In the genomic region with DNA sequence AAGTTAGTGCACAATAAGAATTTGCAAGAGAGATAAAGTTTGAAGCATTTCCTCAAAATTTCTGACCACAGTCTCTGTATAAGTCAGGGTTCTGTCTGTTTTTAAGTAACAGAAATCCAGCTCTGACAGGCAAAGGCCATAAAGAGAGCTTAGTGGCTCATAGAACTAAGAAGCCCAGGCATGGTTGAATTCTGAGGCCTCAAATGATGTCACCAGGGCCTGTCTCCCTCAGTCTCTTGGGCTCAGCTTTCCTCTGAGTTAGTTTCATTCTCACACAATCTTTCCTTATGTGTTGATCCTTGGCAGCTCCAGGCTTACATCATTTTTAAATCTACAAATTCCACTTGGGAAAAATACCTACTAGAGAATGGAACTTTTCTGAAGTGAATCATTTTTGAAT, we compare ENCODE assay signal across 9 cellular contexts.
DNase-seq lines count a peak whose midpoint lies in the region; ATAC-seq and TF ChIP-seq lines count a peak whose summit lies in the region.
"Had no signal": no experiment of that assay in that cellular context is flagged by ENCODE, and none has a peak within 500 bp of the region (broad histone marks: within the 10 kb centered on the region; RNA-seq: fewer than 3 reads in every experiment).

No MANE protein-coding gene starts in this region.

- peaks cover 20% of the 10 kb centered on the region for H3K4me1 ChIP-seq in GM23338 (ENCODE audit: insufficient read depth)

- no peak overlapping the region for H3K27ac ChIP-seq in GM23338 (ENCODE audit: low read depth)
- no peak overlapping the region for H3K27ac ChIP-seq in caudate nucleus (ENCODE audit: low read depth, low read length)
- H3K27ac ChIP-seq: HL-60 had no signal

- no peak overlapping the region for H3K4me2 ChIP-seq in GM23338

- H3K4me1 Mint-ChIP-seq in GM23338: peaks cover 38% of the 10 kb centered on the region

- H3K4me3 Mint-ChIP-seq in GM23338: no peak overlapping the region

- no peak for TF ChIP-seq CTCF in GM23338 (conservative IDR thresholded peaks at IDR 0.05; ENCODE audit: low read depth in 2 of 2)

- H3K9me3 Mint-ChIP-seq in GM23338: no peaks in the 10 kb centered on the region

- no peaks in the 10 kb centered on the region for H3K36me3 Mint-ChIP-seq in GM23338 (ENCODE audit: low read depth)

- H3F3A ChIP-seq in GM23338 (replicated peaks; ENCODE audit: low read depth): no peaks in the 10 kb centered on the region

- ATAC-seq in GM19467 (IDR thresholded peaks at IDR 0.05; ENCODE audit: unreplicated experiment) (peak; percentile 38), HG03558 (IDR thresholded peaks at IDR 0.05; ENCODE audit: extremely low read depth, unreplicated experiment) (peak; percentile 31), GM23338 (no peak)

- H3K27me3 Mint-ChIP-seq in GM23338 (ENCODE audit: insufficient read depth, low read depth, poor library complexity): no peaks in the 10 kb centered on the region

- no peaks in the 10 kb centered on the region for H3K27me3 ChIP-seq in GM23338 (ENCODE audit: insufficient read depth)

- no peaks in the 10 kb centered on the region for H3K9me2 ChIP-seq in GM23338 (ENCODE audit: insufficient read depth)

- H4K20me1 ChIP-seq in GM23338 (replicated peaks; ENCODE audit: insufficient read depth): no peaks in the 10 kb centered on the region

- no peak overlapping the region for H3K27ac Mint-ChIP-seq in GM23338

- DNase-seq in ELR (ENCODE audit: low read depth) (peak; percentile 18), glomerular visceral epithelial cell (ENCODE audit: extremely low spot score) (peak; percentile 30), posterior cingulate gyrus (no peak), GM23338 (ENCODE audit: low spot score) (no peak), caudate nucleus (lab: John Stamatoyannopoulos, UW) (no peak), GM19240 (ENCODE audit: insufficient read length, low spot score) (no peak)

- H2AFZ ChIP-seq in GM23338: no peak overlapping the region

- H3K36me3 ChIP-seq in GM23338 (ENCODE audit: insufficient read depth): no peaks in the 10 kb centered on the region

- no peak overlapping the region for H3K4me3 ChIP-seq in GM23338

- no peaks in the 10 kb centered on the region for H3K79me2 ChIP-seq in GM23338 (replicated peaks; ENCODE audit: insufficient read depth)

- intact Hi-C loops in posterior cingulate gyrus (cut with DNase I): no loop called here

TF ChIP-seq in GM23338, 12 proteins besides CTCF, POLR2A, EP300 and RAD21:
- no peak for TF ChIP-seq NANOG (IDR thresholded peaks at IDR 0.05; ENCODE audit: borderline replicate concordance)
- TF ChIP-seq, protein P1, sequence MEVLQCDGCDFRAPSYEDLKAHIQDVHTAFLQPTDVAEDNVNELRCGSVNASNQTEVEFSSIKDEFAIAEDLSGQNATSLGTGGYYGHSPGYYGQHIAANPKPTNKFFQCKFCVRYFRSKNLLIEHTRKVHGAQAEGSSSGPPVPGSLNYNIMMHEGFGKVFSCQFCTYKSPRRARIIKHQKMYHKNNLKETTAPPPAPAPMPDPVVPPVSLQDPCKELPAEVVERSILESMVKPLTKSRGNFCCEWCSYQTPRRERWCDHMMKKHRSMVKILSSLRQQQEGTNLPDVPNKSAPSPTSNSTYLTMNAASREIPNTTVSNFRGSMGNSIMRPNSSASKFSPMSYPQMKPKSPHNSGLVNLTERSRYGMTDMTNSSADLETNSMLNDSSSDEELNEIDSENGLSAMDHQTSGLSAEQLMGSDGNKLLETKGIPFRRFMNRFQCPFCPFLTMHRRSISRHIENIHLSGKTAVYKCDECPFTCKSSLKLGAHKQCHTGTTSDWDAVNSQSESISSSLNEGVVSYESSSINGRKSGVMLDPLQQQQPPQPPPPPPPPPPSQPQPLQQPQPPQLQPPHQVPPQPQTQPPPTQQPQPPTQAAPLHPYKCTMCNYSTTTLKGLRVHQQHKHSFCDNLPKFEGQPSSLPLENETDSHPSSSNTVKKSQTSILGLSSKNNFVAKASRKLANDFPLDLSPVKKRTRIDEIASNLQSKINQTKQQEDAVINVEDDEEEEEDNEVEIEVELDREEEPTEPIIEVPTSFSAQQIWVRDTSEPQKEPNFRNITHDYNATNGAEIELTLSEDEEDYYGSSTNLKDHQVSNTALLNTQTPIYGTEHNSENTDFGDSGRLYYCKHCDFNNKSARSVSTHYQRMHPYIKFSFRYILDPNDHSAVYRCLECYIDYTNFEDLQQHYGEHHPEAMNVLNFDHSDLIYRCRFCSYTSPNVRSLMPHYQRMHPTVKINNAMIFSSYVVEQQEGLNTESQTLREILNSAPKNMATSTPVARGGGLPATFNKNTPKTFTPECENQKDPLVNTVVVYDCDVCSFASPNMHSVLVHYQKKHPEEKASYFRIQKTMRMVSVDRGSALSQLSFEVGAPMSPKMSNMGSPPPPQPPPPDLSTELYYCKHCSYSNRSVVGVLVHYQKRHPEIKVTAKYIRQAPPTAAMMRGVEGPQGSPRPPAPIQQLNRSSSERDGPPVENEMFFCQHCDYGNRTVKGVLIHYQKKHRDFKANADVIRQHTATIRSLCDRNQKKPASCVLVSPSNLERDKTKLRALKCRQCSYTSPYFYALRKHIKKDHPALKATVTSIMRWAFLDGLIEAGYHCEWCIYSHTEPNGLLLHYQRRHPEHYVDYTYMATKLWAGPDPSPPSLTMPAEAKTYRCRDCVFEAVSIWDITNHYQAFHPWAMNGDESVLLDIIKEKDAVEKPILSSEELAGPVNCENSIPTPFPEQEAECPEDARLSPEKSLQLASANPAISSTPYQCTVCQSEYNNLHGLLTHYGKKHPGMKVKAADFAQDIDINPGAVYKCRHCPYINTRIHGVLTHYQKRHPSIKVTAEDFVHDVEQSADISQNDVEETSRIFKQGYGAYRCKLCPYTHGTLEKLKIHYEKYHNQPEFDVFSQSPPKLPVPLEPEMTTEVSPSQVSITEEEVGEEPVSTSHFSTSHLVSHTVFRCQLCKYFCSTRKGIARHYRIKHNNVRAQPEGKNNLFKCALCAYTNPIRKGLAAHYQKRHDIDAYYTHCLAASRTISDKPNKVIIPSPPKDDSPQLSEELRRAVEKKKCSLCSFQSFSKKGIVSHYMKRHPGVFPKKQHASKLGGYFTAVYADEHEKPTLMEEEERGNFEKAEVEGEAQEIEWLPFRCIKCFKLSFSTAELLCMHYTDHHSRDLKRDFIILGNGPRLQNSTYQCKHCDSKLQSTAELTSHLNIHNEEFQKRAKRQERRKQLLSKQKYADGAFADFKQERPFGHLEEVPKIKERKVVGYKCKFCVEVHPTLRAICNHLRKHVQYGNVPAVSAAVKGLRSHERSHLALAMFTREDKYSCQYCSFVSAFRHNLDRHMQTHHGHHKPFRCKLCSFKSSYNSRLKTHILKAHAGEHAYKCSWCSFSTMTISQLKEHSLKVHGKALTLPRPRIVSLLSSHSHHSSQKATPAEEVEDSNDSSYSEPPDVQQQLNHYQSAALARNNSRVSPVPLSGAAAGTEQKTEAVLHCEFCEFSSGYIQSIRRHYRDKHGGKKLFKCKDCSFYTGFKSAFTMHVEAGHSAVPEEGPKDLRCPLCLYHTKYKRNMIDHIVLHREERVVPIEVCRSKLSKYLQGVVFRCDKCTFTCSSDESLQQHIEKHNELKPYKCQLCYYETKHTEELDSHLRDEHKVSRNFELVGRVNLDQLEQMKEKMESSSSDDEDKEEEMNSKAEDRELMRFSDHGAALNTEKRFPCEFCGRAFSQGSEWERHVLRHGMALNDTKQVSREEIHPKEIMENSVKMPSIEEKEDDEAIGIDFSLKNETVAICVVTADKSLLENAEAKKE (CRISPR knock-in tag; IDR thresholded peaks at IDR 0.05): no peak
- no peak for TF ChIP-seq JUNB (IDR thresholded peaks at IDR 0.05; ENCODE audit: unreplicated experiment)
- no peak for TF ChIP-seq CREB1 (CRISPR knock-in tag; IDR thresholded peaks at IDR 0.05; ENCODE audit: low read depth)
- no peak for TF ChIP-seq STAT1 (IDR thresholded peaks at IDR 0.05; ENCODE audit: unreplicated experiment)
- no peak for TF ChIP-seq POLR2AphosphoS5 (IDR thresholded peaks at IDR 0.05; ENCODE audit: low read depth)
- no peak for TF ChIP-seq EZH2phosphoT487 (IDR thresholded peaks at IDR 0.05; ENCODE audit: unreplicated experiment)
- TF ChIP-seq, protein P2, sequence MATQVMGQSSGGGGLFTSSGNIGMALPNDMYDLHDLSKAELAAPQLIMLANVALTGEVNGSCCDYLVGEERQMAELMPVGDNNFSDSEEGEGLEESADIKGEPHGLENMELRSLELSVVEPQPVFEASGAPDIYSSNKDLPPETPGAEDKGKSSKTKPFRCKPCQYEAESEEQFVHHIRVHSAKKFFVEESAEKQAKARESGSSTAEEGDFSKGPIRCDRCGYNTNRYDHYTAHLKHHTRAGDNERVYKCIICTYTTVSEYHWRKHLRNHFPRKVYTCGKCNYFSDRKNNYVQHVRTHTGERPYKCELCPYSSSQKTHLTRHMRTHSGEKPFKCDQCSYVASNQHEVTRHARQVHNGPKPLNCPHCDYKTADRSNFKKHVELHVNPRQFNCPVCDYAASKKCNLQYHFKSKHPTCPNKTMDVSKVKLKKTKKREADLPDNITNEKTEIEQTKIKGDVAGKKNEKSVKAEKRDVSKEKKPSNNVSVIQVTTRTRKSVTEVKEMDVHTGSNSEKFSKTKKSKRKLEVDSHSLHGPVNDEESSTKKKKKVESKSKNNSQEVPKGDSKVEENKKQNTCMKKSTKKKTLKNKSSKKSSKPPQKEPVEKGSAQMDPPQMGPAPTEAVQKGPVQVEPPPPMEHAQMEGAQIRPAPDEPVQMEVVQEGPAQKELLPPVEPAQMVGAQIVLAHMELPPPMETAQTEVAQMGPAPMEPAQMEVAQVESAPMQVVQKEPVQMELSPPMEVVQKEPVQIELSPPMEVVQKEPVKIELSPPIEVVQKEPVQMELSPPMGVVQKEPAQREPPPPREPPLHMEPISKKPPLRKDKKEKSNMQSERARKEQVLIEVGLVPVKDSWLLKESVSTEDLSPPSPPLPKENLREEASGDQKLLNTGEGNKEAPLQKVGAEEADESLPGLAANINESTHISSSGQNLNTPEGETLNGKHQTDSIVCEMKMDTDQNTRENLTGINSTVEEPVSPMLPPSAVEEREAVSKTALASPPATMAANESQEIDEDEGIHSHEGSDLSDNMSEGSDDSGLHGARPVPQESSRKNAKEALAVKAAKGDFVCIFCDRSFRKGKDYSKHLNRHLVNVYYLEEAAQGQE (IDR thresholded peaks at IDR 0.05; ENCODE audit: unreplicated experiment): no peak
- TF ChIP-seq, protein P3, sequence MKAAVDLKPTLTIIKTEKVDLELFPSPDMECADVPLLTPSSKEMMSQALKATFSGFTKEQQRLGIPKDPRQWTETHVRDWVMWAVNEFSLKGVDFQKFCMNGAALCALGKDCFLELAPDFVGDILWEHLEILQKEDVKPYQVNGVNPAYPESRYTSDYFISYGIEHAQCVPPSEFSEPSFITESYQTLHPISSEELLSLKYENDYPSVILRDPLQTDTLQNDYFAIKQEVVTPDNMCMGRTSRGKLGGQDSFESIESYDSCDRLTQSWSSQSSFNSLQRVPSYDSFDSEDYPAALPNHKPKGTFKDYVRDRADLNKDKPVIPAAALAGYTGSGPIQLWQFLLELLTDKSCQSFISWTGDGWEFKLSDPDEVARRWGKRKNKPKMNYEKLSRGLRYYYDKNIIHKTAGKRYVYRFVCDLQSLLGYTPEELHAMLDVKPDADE (IDR thresholded peaks at IDR 0.05): no peak

Comparison
In these comparisons a context has a peak if more than half of its experiments do, and no peak if none do; other contexts are left out.
1. DNase-seq: peak in ELR (single experiment) and glomerular visceral epithelial cell (single experiment); none in posterior cingulate gyrus (0 of 10), GM23338 (single experiment), caudate nucleus (0 of 61) and GM19240 (single experiment).